Comparison of ENCODE assay signal across 8 cellular contexts in genomic region chr3:79497447-79498111, GRCh38.
A peak's percentile ranks its signal among the peaks of the same experiment; 100 is the strongest.
DNase-seq lines count a peak whose midpoint lies in the region; ATAC-seq lines count a peak whose summit lies in the region.

No MANE protein-coding gene starts in this region.

- H3K27me3 ChIP-seq in H7 (ENCODE audit: control insufficient read depth, insufficient read depth, low read length), result no peaks in the 10 kb centered on the region; the same call in 1 of the 2 replicates

- H3K27ac ChIP-seq in substantia nigra (ENCODE audit: low read depth, low read length, poor library complexity, severe bottlenecking), result no peak overlapping the region

- no peaks in the 10 kb centered on the region for H3K27me3 Mint-ChIP-seq in activated T-cell treated with anti-CD3 and anti-CD28 coated beads, Interleukin-2, amount 50 U/mL, for 24 hours

- DNase-seq in Ammon's horn (ENCODE audit: low spot score) (peak; percentile 14), H7 (peak; percentile 51), SK-MEL-5 (ENCODE audit: low read depth, low spot score) (peak; percentile 35), inferior parietal cortex (ENCODE audit: extremely low spot score) (peak; percentile 36), substantia nigra (lab: John Stamatoyannopoulos, UW) (no peak)
- DNase-seq in stimulated activated naive CD4-positive, alpha-beta T cell (lab: John Stamatoyannopoulos, UW), result no peak
- DNase-seq in activated T-cell treated with anti-CD3 and anti-CD28 coated beads, Interleukin-2, amount 50 U/mL, for 24 hours, result no peak

- H3K36me3 ChIP-seq in H7 (replicated peaks; ENCODE audit: control insufficient read depth, insufficient read depth, low read length), result no peaks in the 10 kb centered on the region

- in situ Hi-C loops in SK-MEL-5 (cut with HindIII; ENCODE audit: low pct_unique_long_range_greater_than_20kb, low sequenced_read_pairs), result no loop called here

- H3K27ac Mint-ChIP-seq in activated T-cell treated with anti-CD3 and anti-CD28 coated beads, Interleukin-2, amount 50 U/mL, for 24 hours, result no peak overlapping the region

- H3K9me3 Mint-ChIP-seq in activated T-cell treated with anti-CD3 and anti-CD28 coated beads, Interleukin-2, amount 50 U/mL, for 24 hours, result peaks cover 5% of the 10 kb centered on the region

- H3K4me3 Mint-ChIP-seq in activated T-cell treated with anti-CD3 and anti-CD28 coated beads, Interleukin-2, amount 50 U/mL, for 24 hours, result no peak overlapping the region

- no peaks in the 10 kb centered on the region for H3K4me1 Mint-ChIP-seq in activated T-cell treated with anti-CD3 and anti-CD28 coated beads, Interleukin-2, amount 50 U/mL, for 24 hours (ENCODE audit: low read depth)

- H3K4me3 ChIP-seq in H7 (ENCODE audit: insufficient read depth, low read depth, low read length), result no peak overlapping the region

- no peak for ATAC-seq in GM21447 (IDR thresholded peaks at IDR 0.05; ENCODE audit: unreplicated experiment)

- no peaks in the 10 kb centered on the region for H3K36me3 Mint-ChIP-seq in activated T-cell treated with anti-CD3 and anti-CD28 coated beads, Interleukin-2, amount 50 U/mL, for 24 hours (ENCODE audit: low read depth)

Comparison
In these comparisons a context has a peak if more than half of its experiments do, and no peak if none do; other contexts are left out.
1. DNase-seq: peak in Ammon's horn (single experiment), H7 (single experiment), SK-MEL-5 (single experiment) and inferior parietal cortex (single experiment); none in stimulated activated naive CD4-positive, alpha-beta T cell (0 of 6), activated T-cell treated with anti-CD3 and anti-CD28 coated beads, Interleukin-2, amount 50 U/mL, for 24 hours (single experiment) and substantia nigra (0 of 49).